8 cellular contexts compared by ENCODE assay signal in genomic region chr6:154156135-154156948, GRCh38.
DNase-seq lines count a peak whose midpoint lies in the region; ATAC-seq and TF ChIP-seq lines count a peak whose summit lies in the region.

No MANE protein-coding gene starts in this region.

- H3K27ac ChIP-seq in colonic mucosa = peak overlapping the region; percentile 22
- no peak overlapping the region for H3K27ac ChIP-seq in subcutaneous abdominal adipose tissue (ENCODE audit: low read depth, low read length)

- no peaks in the 10 kb centered on the region for H3K9me3 Mint-ChIP-seq in activated CD4-positive, alpha-beta T cell treated with anti-CD3 and anti-CD28 coated beads for 36 hours (ENCODE audit: low read depth)
- no peaks in the 10 kb centered on the region for H3K9me3 Mint-ChIP-seq in mesothelial cell of epicardium

- H3K9me3 ChIP-seq in colonic mucosa = no peaks in the 10 kb centered on the region
- no peaks in the 10 kb centered on the region for H3K9me3 ChIP-seq in subcutaneous abdominal adipose tissue (ENCODE audit: control insufficient read depth in 5 of 5, low read length in 5 of 5)

- peaks cover 54% of the 10 kb centered on the region for H3K4me1 Mint-ChIP-seq in activated CD4-positive, alpha-beta T cell treated with anti-CD3 and anti-CD28 coated beads for 36 hours
- H3K4me1 Mint-ChIP-seq in mesothelial cell of epicardium = peaks cover 19% of the 10 kb centered on the region

- CTCF ChIA-PET in activated CD4-positive, alpha-beta T cell treated with anti-CD3 and anti-CD28 coated beads for 36 hours (lab: Charles Lee) = interaction anchor here (0.6 to 6.3 kb wide), 22 partner anchors 11 to 520 kb away, joined by 3 to 130 read pairs (median 6); no protein-coding TSS in a partner anchor

- peak overlapping the region; percentile 64 for H3K4me3 Mint-ChIP-seq in activated CD4-positive, alpha-beta T cell treated with anti-CD3 and anti-CD28 coated beads for 36 hours
- peak overlapping the region; percentile 4 for H3K4me3 Mint-ChIP-seq in mesothelial cell of epicardium

- H3K27me3 ChIP-seq in colonic mucosa (no peaks in the 10 kb centered on the region), subcutaneous abdominal adipose tissue (ENCODE audit: control insufficient read depth in 5 of 5, insufficient read depth in 4 of 5, low read length in 5 of 5) (no peaks in the 10 kb centered on the region)

- peak overlapping the region; percentile 86 for H3K27ac Mint-ChIP-seq in activated CD4-positive, alpha-beta T cell treated with anti-CD3 and anti-CD28 coated beads for 36 hours
- H3K27ac Mint-ChIP-seq in mesothelial cell of epicardium = peak overlapping the region; percentile 89

- ATAC-seq in GM18867 (IDR thresholded peaks at IDR 0.05; ENCODE audit: unreplicated experiment) (peak; percentile 65), HG03039 (IDR thresholded peaks at IDR 0.05; ENCODE audit: unreplicated experiment) (peak; percentile 60)
- ATAC-seq in activated CD4-positive, alpha-beta T cell treated with anti-CD3 and anti-CD28 coated beads for 36 hours = peak; percentile 95

- DNase-seq in AG08396 (ENCODE audit: low spot score) = peak; percentile 22
- peak; percentile 82 for DNase-seq in NCI-H2196 (lab: John Stamatoyannopoulos, UW; ENCODE audit: unreplicated experiment)
- DNase-seq in activated CD4-positive, alpha-beta T cell treated with anti-CD3 and anti-CD28 coated beads for 36 hours = peak; percentile 84
- peak; percentile 32 for DNase-seq in colonic mucosa
- DNase-seq in mesothelial cell of epicardium (ENCODE audit: low spot score in 2 of 2, unreplicated experiment in 2 of 2) = peak in 1 of 2 experiments; percentile 48

- no peaks in the 10 kb centered on the region for H3K36me3 ChIP-seq in colonic mucosa
- no peaks in the 10 kb centered on the region for H3K36me3 ChIP-seq in subcutaneous abdominal adipose tissue (ENCODE audit: control insufficient read depth in 5 of 5, insufficient read depth in 5 of 5, low read length in 5 of 5)

- peak; percentile 30 for TF ChIP-seq CTCF in colonic mucosa (IDR thresholded peaks at IDR 0.05)
- no peak for TF ChIP-seq CTCF in mesothelial cell of epicardium (IDR thresholded peaks at IDR 0.05; ENCODE audit: unreplicated experiment)

- peaks cover 14% of the 10 kb centered on the region for H3K36me3 Mint-ChIP-seq in activated CD4-positive, alpha-beta T cell treated with anti-CD3 and anti-CD28 coated beads for 36 hours (ENCODE audit: low read depth)
- no peaks in the 10 kb centered on the region for H3K36me3 Mint-ChIP-seq in mesothelial cell of epicardium

- POLR2A ChIA-PET in activated CD4-positive, alpha-beta T cell treated with anti-CD3 and anti-CD28 coated beads for 36 hours (lab: Charles Lee) = no interaction called here

- H3K27me3 Mint-ChIP-seq in activated CD4-positive, alpha-beta T cell treated with anti-CD3 and anti-CD28 coated beads for 36 hours = no peaks in the 10 kb centered on the region
- H3K27me3 Mint-ChIP-seq in mesothelial cell of epicardium (ENCODE audit: low read depth) = no peaks in the 10 kb centered on the region

- intact Hi-C loops in activated CD4-positive, alpha-beta T cell treated with anti-CD3 and anti-CD28 coated beads for 36 hours (cut with DNase I, micrococcal nuclease) = loop anchor here (1.0 to 10.0 kb wide), 9 partner anchors 72 to 648 kb away; no protein-coding TSS in a partner anchor
- intact Hi-C loops in colonic mucosa (cut with DNase I) = loop anchor here (10.0 kb wide), 1 partner anchor 208 kb away; no protein-coding TSS in a partner anchor

- H3K4me3 ChIP-seq in colonic mucosa (no peak overlapping the region), subcutaneous abdominal adipose tissue (ENCODE audit: low read depth in 1 of 5, low read length in 5 of 5) (peak overlapping the region in 3 of 5 donors; percentile 23 to 51 (median 48))

- H3K9ac ChIP-seq in colonic mucosa (ENCODE audit: low read depth in 2 of 2, low read length in 2 of 2) (no peak overlapping the region), subcutaneous abdominal adipose tissue (ENCODE audit: low read length in 5 of 5) (no peak overlapping the region)

- peaks cover 4% of the 10 kb centered on the region for H3K4me1 ChIP-seq in colonic mucosa
- H3K4me1 ChIP-seq in subcutaneous abdominal adipose tissue (ENCODE audit: control insufficient read depth in 5 of 5, insufficient read depth in 5 of 5, low read length in 5 of 5) = peaks cover 0 to 19% (median 14%) of the 10 kb centered on the region in 5 donors
